18 cellular contexts compared by ENCODE assay signal in the genomic region with DNA sequence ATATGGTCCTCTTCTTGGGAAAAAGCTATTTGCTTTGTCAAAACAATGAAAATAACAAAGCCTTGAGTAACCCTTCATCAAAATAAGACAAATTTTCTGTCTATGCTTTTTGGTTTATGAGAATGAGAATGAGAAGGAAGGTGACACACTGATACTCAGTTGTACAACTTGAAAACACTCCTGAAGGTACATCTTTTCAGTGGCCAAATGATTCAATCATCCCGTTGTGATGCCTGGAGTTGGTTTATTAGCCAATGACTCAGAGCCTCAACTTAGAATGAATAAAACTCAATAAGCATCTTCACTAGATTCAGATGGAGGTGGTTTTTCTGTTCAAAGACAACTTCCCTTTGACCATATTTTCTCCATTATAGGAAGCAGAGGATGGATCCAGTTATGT. TPM values are rescaled to one million over a fixed set of nuclear protein-coding genes. Genes with fewer than 3 reads are reported as not detected.
A peak's percentile ranks its signal among the peaks of the same experiment; 100 is the strongest.
DNase-seq lines count a peak whose midpoint lies in the region; ATAC-seq and TF ChIP-seq lines count a peak whose summit lies in the region.
"Had no signal": no experiment of that assay in that cellular context is flagged by ENCODE, and none has a peak within 500 bp of the region (broad histone marks: within the 10 kb centered on the region; RNA-seq: fewer than 3 reads in every experiment).

No MANE protein-coding gene starts in this region.

- peak; percentile 50 for ATAC-seq in activated CD4-positive, alpha-beta T cell treated with anti-CD3 and anti-CD28 coated beads for 36 hours
- peak; percentile 59 for ATAC-seq in stimulated activated naive CD8-positive, alpha-beta T cell treated with anti-CD3 and anti-CD28 coated beads, Interleukin-15, Interleukin-2, amounts not matched to agents 100 U/mL and 50 U/mL, for 24 hours
- ATAC-seq in stimulated activated naive CD8-positive, alpha-beta T cell treated with anti-CD3 and anti-CD28 coated beads, Interleukin-15, amount 100 ng/mL, for 72 hours: no peak
- no peak for ATAC-seq in left colon

- TF ChIP-seq CTCF in fibroblast of mammary gland (conservative IDR thresholded peaks at IDR 0.05; ENCODE audit: control insufficient read depth, insufficient read depth, low read depth, low read length): no peak

- POLR2A ChIA-PET in activated CD4-positive, alpha-beta T cell treated with anti-CD3 and anti-CD28 coated beads for 36 hours (lab: Charles Lee): no interaction called here

- no peaks in the 10 kb centered on the region for H3K27me3 Mint-ChIP-seq in activated CD4-positive, alpha-beta T cell treated with anti-CD3 and anti-CD28 coated beads for 36 hours
- no peaks in the 10 kb centered on the region for H3K27me3 Mint-ChIP-seq in stimulated activated naive CD8-positive, alpha-beta T cell treated with anti-CD3 and anti-CD28 coated beads, Interleukin-15, amount 100 ng/mL, for 72 hours
- H3K27me3 Mint-ChIP-seq: activated CD4-positive, alpha-beta T cell treated with anti-CD3 and anti-CD28 coated beads, Interleukin-2, amount 10 ng/mL, durations not matched to agents 7 days and 5 days; brain; memory B cell had no signal

- no peak overlapping the region for H3K4me3 Mint-ChIP-seq in activated CD4-positive, alpha-beta T cell treated with anti-CD3 and anti-CD28 coated beads for 36 hours
- H3K4me3 Mint-ChIP-seq in stimulated activated naive CD8-positive, alpha-beta T cell treated with anti-CD3 and anti-CD28 coated beads, Interleukin-15, amount 100 ng/mL, for 72 hours: no peak overlapping the region
- H3K4me3 Mint-ChIP-seq: activated CD4-positive, alpha-beta T cell treated with anti-CD3 and anti-CD28 coated beads, Interleukin-2, amount 10 ng/mL, durations not matched to agents 7 days and 5 days; memory B cell had no signal

- CTCF ChIA-PET in activated CD4-positive, alpha-beta T cell treated with anti-CD3 and anti-CD28 coated beads for 36 hours (lab: Charles Lee): interaction anchor here (1.2 kb wide), 1 partner anchor 302 kb away, joined by 3 read pairs; no protein-coding TSS in a partner anchor

- peak overlapping the region; percentile 45 for H3K27ac Mint-ChIP-seq in activated CD4-positive, alpha-beta T cell treated with anti-CD3 and anti-CD28 coated beads for 36 hours
- H3K27ac Mint-ChIP-seq in stimulated activated naive CD8-positive, alpha-beta T cell treated with anti-CD3 and anti-CD28 coated beads, Interleukin-15, amount 100 ng/mL, for 72 hours: no peak overlapping the region
- H3K27ac Mint-ChIP-seq: activated CD4-positive, alpha-beta T cell treated with anti-CD3 and anti-CD28 coated beads, Interleukin-2, amount 10 ng/mL, durations not matched to agents 7 days and 5 days; memory B cell had no signal

- H3K9me3 Mint-ChIP-seq in activated CD4-positive, alpha-beta T cell treated with anti-CD3 and anti-CD28 coated beads for 36 hours (ENCODE audit: low read depth): no peaks in the 10 kb centered on the region
- peaks cover 0 to 4% of the 10 kb centered on the region in 2 donors for H3K9me3 Mint-ChIP-seq in stimulated activated naive CD8-positive, alpha-beta T cell treated with anti-CD3 and anti-CD28 coated beads, Interleukin-15, amount 100 ng/mL, for 72 hours
- H3K9me3 Mint-ChIP-seq: memory B cell had no signal

- H3K4me3 ChIP-seq in fibroblast of mammary gland (ENCODE audit: control insufficient read depth, low read depth, low read length): no peak overlapping the region

- intact Hi-C loops in activated CD4-positive, alpha-beta T cell treated with anti-CD3 and anti-CD28 coated beads for 36 hours (cut with DNase I, micrococcal nuclease): loop anchor here in 1 of 2 experiments (10.0 kb wide), 1 partner anchor 576 kb away; no protein-coding TSS in a partner anchor
- intact Hi-C loops in left colon (cut with DNase I, micrococcal nuclease): no loop called here

- no peak for DNase-seq in activated CD4-positive, alpha-beta T cell treated with anti-CD3 and anti-CD28 coated beads for 36 hours
- no peak for DNase-seq in activated CD4-positive, alpha-beta T cell treated with anti-CD3 and anti-CD28 coated beads, Interleukin-2, amount 50 U/mL, for 48 hours
- no peak for DNase-seq in stimulated activated naive CD8-positive, alpha-beta T cell treated with anti-CD3 and anti-CD28 coated beads, Interleukin-15, Interleukin-2, amounts not matched to agents 100 U/mL and 50 U/mL, for 24 hours
- no peak for DNase-seq in stimulated activated naive CD8-positive, alpha-beta T cell treated with anti-CD3 and anti-CD28 coated beads, Interleukin-15, amount 100 ng/mL, for 72 hours
- DNase-seq in fibroblast of mammary gland (ENCODE audit: low read depth) (peak; percentile 66), DMS 273 treated with DMSO at 0.1 percent for 48 hours (lab: John Stamatoyannopoulos, UW) (no peak), left colon (no peak), erythroblast (lab: John Stamatoyannopoulos, UW) (no peak)
- DNase-seq: activated CD4-positive, alpha-beta T cell treated with anti-CD3 and anti-CD28 coated beads, Interleukin-2, amount 10 ng/mL, durations not matched to agents 7 days and 5 days; COR-L47; DMS79 treated with DMSO at 0.1 percent for 48 hours; effector CD4-positive, alpha-beta T cell; NCI-H1092 treated with DMSO at 0.1 percent for 48 hours; NCI-H774; SHP77; trophoblast cell had no signal

- H3K36me3 Mint-ChIP-seq in activated CD4-positive, alpha-beta T cell treated with anti-CD3 and anti-CD28 coated beads for 36 hours (ENCODE audit: low read depth): no peaks in the 10 kb centered on the region
- H3K36me3 Mint-ChIP-seq: brain, memory B cell had no signal

- TF ChIP-seq POLR2A in erythroblast (IDR thresholded peaks at IDR 0.05; ENCODE audit: low read length): no peak

- H3K4me1 Mint-ChIP-seq in activated CD4-positive, alpha-beta T cell treated with anti-CD3 and anti-CD28 coated beads for 36 hours: peaks cover 40% of the 10 kb centered on the region
- H3K4me1 Mint-ChIP-seq in stimulated activated naive CD8-positive, alpha-beta T cell treated with anti-CD3 and anti-CD28 coated beads, Interleukin-15, amount 100 ng/mL, for 72 hours: peaks cover 25% of the 10 kb centered on the region

RNA-seq across cellular contexts. Expression of a gene that starts 7.8 kb away (rescaled TPM):
- total RNA-seq in activated CD4-positive, alpha-beta T cell treated with anti-CD3 and anti-CD28 coated beads for 36 hours: 100 to 1,000 TPM; 510 to 518 TPM
- total RNA-seq in left colon: 100 to 1,000 TPM; 756 to 776 TPM

RNA-seq across cellular contexts. Expression of a gene that starts 57.2 kb away (rescaled TPM):
- 10 to 100 TPM; 22.8 to 25.3 TPM for total RNA-seq in activated CD4-positive, alpha-beta T cell treated with anti-CD3 and anti-CD28 coated beads for 36 hours
- total RNA-seq in left colon: 10 to 100 TPM; 19.4 to 25.1 TPM

Comparison
In these comparisons a context has a peak if more than half of its experiments do, and no peak if none do; other contexts are left out.
1. ATAC-seq: peak in activated CD4-positive, alpha-beta T cell treated with anti-CD3 and anti-CD28 coated beads for 36 hours (single experiment) and stimulated activated naive CD8-positive, alpha-beta T cell treated with anti-CD3 and anti-CD28 coated beads, Interleukin-15, Interleukin-2, amounts not matched to agents 100 U/mL and 50 U/mL, for 24 hours (single experiment); none in stimulated activated naive CD8-positive, alpha-beta T cell treated with anti-CD3 and anti-CD28 coated beads, Interleukin-15, amount 100 ng/mL, for 72 hours (single experiment) and left colon (single experiment).